ENCODE assay signal across 8 cellular contexts in the genomic region with DNA sequence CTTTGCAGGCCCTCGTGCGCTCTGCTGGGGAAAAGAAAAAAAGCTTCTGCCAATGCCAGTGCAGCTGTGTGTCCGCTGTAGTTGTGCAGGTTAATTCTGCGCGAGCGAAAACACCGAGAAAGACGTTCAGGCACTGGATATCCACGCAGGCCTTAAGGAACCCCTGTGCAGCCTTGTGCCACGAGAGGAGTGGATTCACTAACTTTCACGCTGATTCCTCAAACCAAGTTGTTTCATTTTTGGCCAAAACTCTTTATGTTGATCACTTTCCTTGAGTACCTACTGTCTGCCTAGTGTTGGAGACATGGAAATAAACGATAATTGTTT. TPM values are rescaled to one million over a fixed set of nuclear protein-coding genes. Genes with fewer than 3 reads are reported as not detected.
DNase-seq lines count a peak whose midpoint lies in the region; ATAC-seq and TF ChIP-seq lines count a peak whose summit lies in the region.

No MANE protein-coding gene starts in this region.

- no peaks in the 10 kb centered on the region for H3K9me3 ChIP-seq in aorta (ENCODE audit: control insufficient read depth, low read length)

- H3K79me2 ChIP-seq in mesendoderm (ENCODE audit: control insufficient read depth, insufficient read depth, low read length), result peaks cover 38% of the 10 kb centered on the region

- peak; percentile 19 for DNase-seq in stimulated activated CD8-positive, alpha-beta memory T cell treated with anti-CD3 and anti-CD28 coated beads, Interleukin-7, amount 100 ng/mL, for 24 hours (ENCODE audit: low read depth)
- DNase-seq in stimulated activated CD8-positive, alpha-beta memory T cell treated with anti-CD3 and anti-CD28 coated beads, Interleukin-4, amount 100 ng/mL, for 48 hours, result no peak
- DNase-seq in chondrocyte (ENCODE audit: low spot score) (no peak), mesendoderm (no peak), aorta (no peak), dermis blood vessel endothelial cell (no peak), midbrain (lab: John Stamatoyannopoulos, UW) (no peak)

- intact Hi-C loops in aorta (cut with DNase I), result loop anchor here (5.0 kb wide), 3 partner anchors 70 to 525 kb away; a partner anchor contains a TSS

- H3K4me3 ChIP-seq in mesendoderm (ENCODE audit: low read length) (peak overlapping the region; percentile 69), aorta (ENCODE audit: low read length in 2 of 2) (peak overlapping the region; percentile 57 to 90)

- H3K27ac ChIP-seq in mesendoderm (ENCODE audit: low read depth, low read length) (peak overlapping the region; percentile 97), aorta (ENCODE audit: low read depth in 1 of 2, low read length in 2 of 2) (peak overlapping the region in 1 of 2 donors; percentile 30)

- H3K36me3 ChIP-seq in mesendoderm (ENCODE audit: control insufficient read depth, insufficient read depth, low read length) (no peaks in the 10 kb centered on the region), aorta (ENCODE audit: control insufficient read depth in 1 of 2, insufficient read depth in 2 of 2, low read length in 1 of 2) (no peaks in the 10 kb centered on the region)

- peak overlapping the region; percentile 99 for H3K56ac ChIP-seq in mesendoderm (ENCODE audit: low read length)

- peak overlapping the region; percentile 70 for H4K8ac ChIP-seq in mesendoderm (ENCODE audit: low read depth, low read length)

- H2AK5ac ChIP-seq in mesendoderm (ENCODE audit: low read length), result peak overlapping the region; percentile 49

- H3K9ac ChIP-seq in mesendoderm (ENCODE audit: low read length), result peak overlapping the region; percentile 97

- H3K4me1 Mint-ChIP-seq in chondrocyte (ENCODE audit: low read depth), result no peaks in the 10 kb centered on the region

- H3K23ac ChIP-seq in mesendoderm (ENCODE audit: low read length), result peak overlapping the region; percentile 20

- H3K27me3 ChIP-seq in mesendoderm (ENCODE audit: insufficient read depth, low read length, poor library complexity), result no peaks in the 10 kb centered on the region
- H3K27me3 ChIP-seq in aorta (ENCODE audit: control insufficient read depth in 1 of 2, insufficient read depth in 2 of 2, low read length in 1 of 2), result no peaks in the 10 kb centered on the region

- H3K27me3 Mint-ChIP-seq in chondrocyte (ENCODE audit: low read depth), result no peaks in the 10 kb centered on the region

- ATAC-seq in aorta (ENCODE audit: low FRiP score) (no peak), GM21447 (IDR thresholded peaks at IDR 0.05; ENCODE audit: unreplicated experiment) (no peak)

- H3K4me1 ChIP-seq in mesendoderm (ENCODE audit: control insufficient read depth, low read depth, low read length), result peaks cover 14% of the 10 kb centered on the region
- H3K4me1 ChIP-seq in aorta (ENCODE audit: control insufficient read depth in 1 of 2, insufficient read depth in 2 of 2, low read length in 2 of 2), result peaks cover 0 to 6% of the 10 kb centered on the region in 2 donors

- H3K36me3 Mint-ChIP-seq in chondrocyte (ENCODE audit: low read depth), result no peaks in the 10 kb centered on the region

- H3K4me2 ChIP-seq in mesendoderm (ENCODE audit: low read length), result peak overlapping the region; percentile 23

- H2BK15ac ChIP-seq in mesendoderm (replicated peaks; ENCODE audit: low read depth), result no peak overlapping the region

- peak overlapping the region; percentile 87 for H2BK5ac ChIP-seq in mesendoderm (ENCODE audit: low read length)

- H3K27ac Mint-ChIP-seq in chondrocyte (ENCODE audit: unreplicated experiment), result no peak overlapping the region

- no peak overlapping the region for H2BK120ac ChIP-seq in mesendoderm (ENCODE audit: low read depth, low read length)

- peak overlapping the region; percentile 83 for H3K4ac ChIP-seq in mesendoderm (ENCODE audit: low read depth, low read length)

- peaks cover 7% of the 10 kb centered on the region for H3K79me1 ChIP-seq in mesendoderm (ENCODE audit: low read length)

- no CpG with 5 or more reads among the region's 12 CpGs for WGBS in mesendoderm (ENCODE audit: extremely low coverage, insufficient coverage, low lambda C conversion rate)
- 0 to 1% methylated on average over 11 to 12 of the region's 12 CpGs for WGBS in aorta, 2 donors

- H4K5ac ChIP-seq in mesendoderm (ENCODE audit: low read length), result peak overlapping the region; percentile 44

- H3K4me3 Mint-ChIP-seq in chondrocyte (ENCODE audit: unreplicated experiment), result no peak overlapping the region

- H3K9me3 Mint-ChIP-seq in chondrocyte (ENCODE audit: low read depth), result no peaks in the 10 kb centered on the region

- H3K18ac ChIP-seq in mesendoderm (ENCODE audit: low read length), result peak overlapping the region; percentile 97

- peak; percentile 10 for TF ChIP-seq CTCF in chondrocyte (IDR thresholded peaks at IDR 0.05)

RNA-seq across cellular contexts. Expression of a gene that starts 0.6 kb away (rescaled TPM):
- total RNA-seq in chondrocyte (22.0 to 28.0 TPM (median 23.1 TPM) in 3 replicates), aorta (10 to 100 TPM; 32.2 to 33.9 TPM), dermis blood vessel endothelial cell (5.3 and 6.3 TPM in 2 replicates)
- polyA plus RNA-seq in mesendoderm (2013, experiment 1 of 2), result 40.1 TPM
- polyA plus RNA-seq in mesendoderm (2013, experiment 2 of 2), result 39.8 TPM
- polyA plus RNA-seq in aorta, result 10 to 100 TPM in 1 of 2 donors, 1 to 10 TPM in 1; 5.3 to 10.3 TPM
